ENCODE assay signal across 1 cellular context in genomic region chr19:45643024-45643926, GRCh38.
TF ChIP-seq lines count a peak whose summit lies in the region.

No MANE protein-coding gene starts in this region.

TF ChIP-seq in K562, 482 proteins besides CTCF, POLR2A, EP300 and RAD21 (continued from another document and continues in another):
- TF ChIP-seq FOXJ2 (tag; IDR thresholded peaks at IDR 0.05): no peak
- no peak for TF ChIP-seq SIN3B (IDR thresholded peaks at IDR 0.05; ENCODE audit: low read depth)
- no peak for TF ChIP-seq ZFX (CRISPR knock-in tag; IDR thresholded peaks at IDR 0.05)
- no peak for TF ChIP-seq CUX1 (CRISPR knock-in tag; IDR thresholded peaks at IDR 0.05)
- TF ChIP-seq TCF7 (IDR thresholded peaks at IDR 0.05; ENCODE audit: borderline replicate concordance): no peak
- TF ChIP-seq POU5F1 (IDR thresholded peaks at IDR 0.05; ENCODE audit: borderline replicate concordance, low read depth, low read length, partially characterized antibody): no peak
- TF ChIP-seq ARID3B (CRISPR knock-in tag; IDR thresholded peaks at IDR 0.05; ENCODE audit: borderline replicate concordance): no peak
- TF ChIP-seq ZNF830 (CRISPR knock-in tag; IDR thresholded peaks at IDR 0.05): no peak
- no peak for TF ChIP-seq ZNF77 (CRISPR knock-in tag; IDR thresholded peaks at IDR 0.05)
- TF ChIP-seq RBBP5 (IDR thresholded peaks at IDR 0.05; ENCODE audit: borderline replicate concordance, insufficient read depth, low read length, poor library complexity, severe bottlenecking): no peak
- TF ChIP-seq MGA (IDR thresholded peaks at IDR 0.05): no peak; the same call in 1 of the 2 replicates
- no peak for TF ChIP-seq ZBED1 (IDR thresholded peaks at IDR 0.05)
- TF ChIP-seq CHD2 (IDR thresholded peaks at IDR 0.05; ENCODE audit: low read depth, low read length): no peak
- peak; percentile 48; the same call in 1 of the 2 replicates for TF ChIP-seq JUND (IDR thresholded peaks at IDR 0.05; ENCODE audit: borderline replicate concordance, low read depth, low read length)
- TF ChIP-seq JUND (tag; IDR thresholded peaks at IDR 0.05; ENCODE audit: borderline replicate concordance, low read depth, low read length): peak; percentile 53; the same call in 2 of the 3 replicates
- TF ChIP-seq SAP30 (IDR thresholded peaks at IDR 0.05; ENCODE audit: borderline replicate concordance, insufficient read depth, low read depth, low read length, poor library complexity, severe bottlenecking): no peak
- TF ChIP-seq ZFP36 (IDR thresholded peaks at IDR 0.05; ENCODE audit: low read depth, low read length, partially characterized antibody): no peak
- no peak for TF ChIP-seq MITF (IDR thresholded peaks at IDR 0.05)
- no peak for TF ChIP-seq SNRNP70 (optimal IDR thresholded peaks at IDR 0.05; ENCODE audit: low read depth, low read length)
- no peak for TF ChIP-seq ZNF23 (CRISPR knock-in tag; IDR thresholded peaks at IDR 0.05)
- no peak for TF ChIP-seq ZBTB40 (IDR thresholded peaks at IDR 0.05)
- no peak for TF ChIP-seq ZBTB40 (CRISPR knock-in tag; IDR thresholded peaks at IDR 0.05)
- TF ChIP-seq LEF1 (IDR thresholded peaks at IDR 0.05): no peak
- no peak for TF ChIP-seq CXXC5 (CRISPR knock-in tag; IDR thresholded peaks at IDR 0.05)
